8 cellular contexts compared by ENCODE assay signal in genomic region chr11:45843158-45843924, GRCh38.
DNase-seq lines count a peak whose midpoint lies in the region; ATAC-seq lines count a peak whose summit lies in the region.

No MANE protein-coding gene starts in this region.

- peak overlapping the region; percentile 96 for H3K27ac Mint-ChIP-seq in memory B cell

- no peaks in the 10 kb centered on the region for H3K27me3 Mint-ChIP-seq in memory B cell

- peak overlapping the region; percentile 15 for H3K4me3 Mint-ChIP-seq in memory B cell

- peak; percentile 95 for DNase-seq in DMS53 (lab: John Stamatoyannopoulos, UW)
- DNase-seq in HS-27A (ENCODE audit: low read depth): peak; percentile 50
- DNase-seq in NOMO-1 treated with DMSO at 0.1 percent for 48 hours (lab: John Stamatoyannopoulos, UW; ENCODE audit: unreplicated experiment): peak; percentile 85
- peak; percentile 92 for DNase-seq in activated CD8-positive, alpha-beta memory T cell treated with anti-CD3 and anti-CD28 coated beads for 24 hours
- peak; percentile 86 for DNase-seq in effector CD8-positive, alpha-beta T cell (lab: John Stamatoyannopoulos, UW)
- DNase-seq in memory B cell (ENCODE audit: low spot score in 2 of 2): peak; percentile 91 to 93
- DNase-seq in stimulated activated CD4-positive, alpha-beta T cell treated with anti-CD3 and anti-CD28 coated beads, TNF-alpha, amount 100 ng/mL, for 48 hours (ENCODE audit: low read depth in 3 of 3): peak; percentile 81 to 87 (median 81)

- H3K36me3 Mint-ChIP-seq in memory B cell: no peaks in the 10 kb centered on the region

- no peaks in the 10 kb centered on the region for H3K9me3 Mint-ChIP-seq in memory B cell

- peak; percentile 33 for ATAC-seq in memory B cell (ENCODE audit: low read depth)
- ATAC-seq in HG03139 (IDR thresholded peaks at IDR 0.05; ENCODE audit: unreplicated experiment): no peak

- H3K4me1 Mint-ChIP-seq in memory B cell: peaks cover 21% of the 10 kb centered on the region
